In the genomic region with DNA sequence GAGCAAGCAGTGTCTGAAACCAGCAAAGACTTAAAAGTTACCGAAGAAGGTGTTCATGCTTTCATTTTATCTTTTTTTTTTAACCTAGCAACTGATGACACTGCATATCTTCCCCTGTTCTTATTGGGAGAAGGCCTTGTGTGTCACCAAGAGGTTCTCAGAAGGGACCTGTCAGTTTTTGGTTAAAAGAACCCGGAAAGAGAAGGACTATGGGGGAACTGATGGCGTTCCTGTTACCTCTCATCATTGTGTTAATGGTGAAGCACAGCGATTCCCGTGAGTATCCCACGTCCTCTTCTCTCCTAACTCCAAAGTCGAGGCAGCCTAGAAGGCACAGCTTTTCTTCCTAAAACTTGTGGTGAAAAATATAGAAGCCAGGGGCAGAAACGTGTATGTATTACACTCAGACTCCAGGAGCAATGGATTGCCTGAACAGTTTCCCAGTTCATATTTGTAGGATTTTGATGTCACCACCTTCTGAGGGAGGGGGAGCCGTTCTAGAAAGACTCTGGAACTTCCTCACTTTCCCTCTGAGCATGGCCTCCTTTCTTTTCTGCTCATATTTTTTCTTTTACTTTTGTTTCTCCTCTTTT, we compare ENCODE assay signal across 8 cellular contexts. TPM values are rescaled to one million over a fixed set of nuclear protein-coding genes. Genes with fewer than 3 reads are reported as not detected.
DNase-seq lines count a peak whose midpoint lies in the region; ATAC-seq and TF ChIP-seq lines count a peak whose summit lies in the region.

A gene (plus strand): TSS at position 185 of the 593 bp plus-strand sequence. CDS start 25 bp downstream, at position 210.

- intact Hi-C loops in OCI-LY7 (cut with micrococcal nuclease; ENCODE audit: unreplicated experiment), result loop anchor here (1.0 kb wide), 1 partner anchor 402 kb away; a partner anchor contains a TSS

- peak within 1 kb of the TSS; percentile 84 for H3K4me2 ChIP-seq in OCI-LY7 (ENCODE audit: low read length)

- ATAC-seq in GM19351 (IDR thresholded peaks at IDR 0.05; ENCODE audit: unreplicated experiment), result peak; percentile 95
- ATAC-seq in HG03378 (IDR thresholded peaks at IDR 0.05; ENCODE audit: unreplicated experiment), result peak; percentile 93

- H3K4me3 ChIP-seq in OCI-LY7 (ENCODE audit: low read depth, low read length, poor library complexity, severe bottlenecking) (peak within 1 kb of the TSS; percentile 81), adipocyte (ENCODE audit: low read length) (peak within 1 kb of the TSS; percentile 87), cardiac muscle cell (no peak within 1 kb of the TSS)

- H3K27me3 ChIP-seq in adipocyte (replicated peaks; ENCODE audit: control insufficient read depth, insufficient read depth, low read length) (no peaks in the 10 kb centered on the region), cardiac muscle cell (no peaks in the 10 kb centered on the region)

- POLR2A ChIA-PET in OCI-LY7 (lab: Charles Lee), result interaction anchor here (0.7 to 2.2 kb wide), 15 partner anchors 9 to 535 kb away, joined by 3 to 31 read pairs (median 4); a partner anchor contains a TSS

- peak within 1 kb of the TSS; percentile 97 for H2AFZ ChIP-seq in OCI-LY7 (ENCODE audit: low read length)

- no peaks in the 10 kb centered on the region for H3K36me3 ChIP-seq in OCI-LY7 (ENCODE audit: insufficient read depth, low read length)
- no peaks in the 10 kb centered on the region for H3K36me3 ChIP-seq in adipocyte (ENCODE audit: control insufficient read depth, insufficient read depth, low read length, severe bottlenecking)
- no peaks in the 10 kb centered on the region for H3K36me3 ChIP-seq in cardiac muscle cell

- TF ChIP-seq CTCF in OCI-LY7 (conservative IDR thresholded peaks at IDR 0.05; ENCODE audit: low read length) (no peak), cardiac muscle cell (IDR thresholded peaks at IDR 0.05; ENCODE audit: low read depth, low read length) (no peak)

- peaks cover 10% of the 10 kb centered on the region; the same call in 1 of the 2 replicates for H3K79me2 ChIP-seq in OCI-LY7 (ENCODE audit: insufficient read depth, low read depth, low read length)

- H4K20me1 ChIP-seq in OCI-LY7 (ENCODE audit: insufficient read depth, low read length), result no peaks in the 10 kb centered on the region

- H3K4me1 ChIP-seq in OCI-LY7 (ENCODE audit: insufficient read depth, low read length, poor library complexity, severe bottlenecking) (peaks cover 19% of the 10 kb centered on the region), adipocyte (ENCODE audit: control insufficient read depth, insufficient read depth, low read length) (peaks cover 23% of the 10 kb centered on the region), cardiac muscle cell (ENCODE audit: low read depth) (peaks cover 5% of the 10 kb centered on the region)

- CTCF ChIA-PET in OCI-LY7 (lab: Charles Lee; ENCODE audit: unreplicated experiment), result interaction anchor here (0.7 to 1.2 kb wide), 4 partner anchors 8 to 13 kb away, joined by 3 read pairs; a partner anchor contains a TSS

- H3K9me3 ChIP-seq in OCI-LY7 (ENCODE audit: low read length) (no peaks in the 10 kb centered on the region), adipocyte (ENCODE audit: control insufficient read depth, low read length) (no peaks in the 10 kb centered on the region), cardiac muscle cell (ENCODE audit: low read depth) (no peaks in the 10 kb centered on the region)

- H3K9ac ChIP-seq in adipocyte (ENCODE audit: low read length), result peak within 1 kb of the TSS; percentile 87

- H3K9me2 ChIP-seq in OCI-LY7 (ENCODE audit: insufficient read depth, low read length), result no peaks in the 10 kb centered on the region

- peak within 1 kb of the TSS; percentile 53 for H3K27ac ChIP-seq in OCI-LY7 (ENCODE audit: low read depth, low read length, poor library complexity, severe bottlenecking)
- H3K27ac ChIP-seq in cardiac muscle cell, result peak within 1 kb of the TSS; percentile 49

- BruUV-seq in OCI-LY7 (replicated peaks; lab: Mats Ljungman, UMichigan), result TSS peak; percentile 86

- peak; percentile 90 for DNase-seq in EH (ENCODE audit: low read depth)
- peak; percentile 93 for DNase-seq in OCI-LY7 (ENCODE audit: low spot score)
- peak; percentile 94 for DNase-seq in adipocyte (ENCODE audit: low read depth)
- DNase-seq in cardiac muscle cell (ENCODE audit: low read depth in 1 of 2, low spot score in 1 of 2), result peak; percentile 61 to 84
- DNase-seq in putamen (ENCODE audit: low spot score), result peak; percentile 83
- DNase-seq in OCI-M2 (lab: John Stamatoyannopoulos, UW; ENCODE audit: unreplicated experiment), result no peak

RNA-seq across cellular contexts. Expression of the gene that starts here (rescaled TPM):
- 5.9 and 7.9 TPM in 2 replicates for total RNA-seq in OCI-LY7 (2014; rRNA removed; shearing (Covaris generic))
- total RNA-seq in OCI-LY7 (2022) (15.8 and 18.3 TPM in 2 replicates), cardiac muscle cell (0.12 and 0.21 TPM in 2 replicates)
- polyA plus RNA-seq in cardiac muscle cell, result 1.4 TPM in 1 of 2 replicates, not detected in the other
